ENCODE assay signal across 25 cellular contexts in genomic region chr13:100254002-100254401, GRCh38.
"Had no signal": no experiment of that assay in that cellular context is flagged by ENCODE, and none has a peak within 500 bp of the region (broad histone marks: within the 10 kb centered on the region; RNA-seq: fewer than 3 reads in every experiment).

No MANE protein-coding gene starts in this region.

- H3K36me3 ChIP-seq: esophagus squamous epithelium, sigmoid colon, upper lobe of left lung had no signal

- H3K4me3 ChIP-seq: body of pancreas, esophagus squamous epithelium, left ventricle myocardium inferior, sigmoid colon, smooth muscle cell, testis, upper lobe of left lung had no signal

- H3K4me1 ChIP-seq: body of pancreas, esophagus squamous epithelium, left ventricle myocardium inferior, sigmoid colon, testis, upper lobe of left lung had no signal

- DNase-seq: activated CD4-positive, alpha-beta memory T cell treated with anti-CD3 and anti-CD28 coated beads, Interleukin-2, amount 10 ng/mL, durations not matched to agents 7 days and 5 days; activated CD4-positive, alpha-beta T cell treated with anti-CD3 and anti-CD28 coated beads for 48 hours; activated CD4-positive, CD25-positive, alpha-beta regulatory T cell; activated gamma-delta T cell; activated naive CD4-positive, alpha-beta T cell treated with anti-CD3 and anti-CD28 coated beads, Interleukin-2, amount 50 U/mL, for 16 hours; activated naive CD8-positive, alpha-beta T cell treated with anti-CD3 and anti-CD28 coated beads, Interleukin-2, amount 50 U/mL, for 24 hours; anterior cingulate cortex; body of pancreas; effector CD8-positive, alpha-beta T cell; esophagus squamous epithelium; foreskin melanocyte; hypothalamus; left ventricle myocardium inferior; naive thymus-derived CD8-positive, alpha-beta T cell; sigmoid colon; stimulated activated CD4-positive, alpha-beta T cell treated with anti-CD3 and anti-CD28 coated beads, Interleukin-4, amount 100 ng/mL, for 1 hour; stimulated activated naive CD4-positive, alpha-beta T cell; T1000; testis; upper lobe of left lung had no signal

- H3K4me1 Mint-ChIP-seq: activated naive CD8-positive, alpha-beta T cell treated with anti-CD3 and anti-CD28 coated beads, Interleukin-2, amount 50 U/mL, for 24 hours; mesothelial cell of epicardium had no signal

- ATAC-seq: activated naive CD8-positive, alpha-beta T cell treated with anti-CD3 and anti-CD28 coated beads, Interleukin-2, amount 50 U/mL, for 24 hours; body of pancreas; naive thymus-derived CD8-positive, alpha-beta T cell had no signal

- H3K27me3 ChIP-seq: body of pancreas, esophagus squamous epithelium, sigmoid colon, testis, upper lobe of left lung had no signal

- H3K4me3 Mint-ChIP-seq: activated CD4-positive, alpha-beta memory T cell treated with anti-CD3 and anti-CD28 coated beads, Interleukin-2, amount 10 ng/mL, durations not matched to agents 7 days and 5 days; activated naive CD8-positive, alpha-beta T cell treated with anti-CD3 and anti-CD28 coated beads, Interleukin-2, amount 50 U/mL, for 24 hours; activated T-helper 1 cell treated with anti-CD3 and anti-CD28 coated beads, Interleukin-12 subunit alpha, Interleukin-12 subunit beta, Interleukin-2, Interleukin-4 antibody, amounts not matched to agents 30 ng/mL and 10 ng/mL and 1 ng/mL, durations not matched to agents 14 hours and 24 hours and 36 hours; dendritic cell treated with granulocyte-macrophage colony-stimulating factor and Interleukin-4, amounts not matched to agents 40 ng/mL and 50 ng/mL, for 4 days; mesothelial cell of epicardium; naive thymus-derived CD8-positive, alpha-beta T cell; T-helper 1 cell treated with Interleukin-12 subunit alpha and Interleukin-12 subunit beta and Interleukin-4 antibody, amounts not matched to agents 30 μg/mL and 1 μg/mL, for 36 hours had no signal

- H3K27ac Mint-ChIP-seq: activated CD4-positive, alpha-beta memory T cell treated with anti-CD3 and anti-CD28 coated beads, Interleukin-2, amount 10 ng/mL, durations not matched to agents 7 days and 5 days; activated naive CD8-positive, alpha-beta T cell treated with anti-CD3 and anti-CD28 coated beads, Interleukin-2, amount 50 U/mL, for 24 hours; activated T-helper 1 cell treated with anti-CD3 and anti-CD28 coated beads, Interleukin-12 subunit alpha, Interleukin-12 subunit beta, Interleukin-2, Interleukin-4 antibody, amounts not matched to agents 30 ng/mL and 10 ng/mL and 1 ng/mL, durations not matched to agents 14 hours and 24 hours and 36 hours; dendritic cell treated with granulocyte-macrophage colony-stimulating factor and Interleukin-4, amounts not matched to agents 40 ng/mL and 50 ng/mL, for 4 days; mesothelial cell of epicardium; T-helper 1 cell treated with Interleukin-12 subunit alpha and Interleukin-12 subunit beta and Interleukin-4 antibody, amounts not matched to agents 30 μg/mL and 1 μg/mL, for 36 hours had no signal

- H3K9me3 ChIP-seq: body of pancreas, esophagus squamous epithelium, left ventricle myocardium inferior, sigmoid colon, testis, upper lobe of left lung had no signal

- H3K27ac ChIP-seq: body of pancreas, esophagus squamous epithelium, left ventricle myocardium inferior, sigmoid colon, testis, upper lobe of left lung had no signal

- H3K27me3 Mint-ChIP-seq: activated CD4-positive, alpha-beta memory T cell treated with anti-CD3 and anti-CD28 coated beads, Interleukin-2, amount 10 ng/mL, durations not matched to agents 7 days and 5 days; activated naive CD8-positive, alpha-beta T cell treated with anti-CD3 and anti-CD28 coated beads, Interleukin-2, amount 50 U/mL, for 24 hours; dendritic cell treated with granulocyte-macrophage colony-stimulating factor and Interleukin-4, amounts not matched to agents 40 ng/mL and 50 ng/mL, for 4 days; naive thymus-derived CD8-positive, alpha-beta T cell had no signal

- H3K9me3 Mint-ChIP-seq: activated CD4-positive, alpha-beta memory T cell treated with anti-CD3 and anti-CD28 coated beads, Interleukin-2, amount 10 ng/mL, durations not matched to agents 7 days and 5 days had no signal
